In genomic region chr20:39433461-39433860, GRCh38 we compare ENCODE assay signal across 17 cellular contexts.
A peak's percentile ranks its signal among the peaks of the same experiment; 100 is the strongest.
DNase-seq lines count a peak whose midpoint lies in the region; ATAC-seq and TF ChIP-seq lines count a peak whose summit lies in the region.
"Had no signal": no experiment of that assay in that cellular context is flagged by ENCODE, and none has a peak within 500 bp of the region (broad histone marks: within the 10 kb centered on the region; RNA-seq: fewer than 3 reads in every experiment).

No MANE protein-coding gene starts in this region.

- H3K27me3 ChIP-seq in RWPE2 (ENCODE audit: insufficient read depth, poor library complexity, severe bottlenecking), result peaks cover 3% of the 10 kb centered on the region
- H3K27me3 ChIP-seq in hepatocyte, result no peaks in the 10 kb centered on the region

- peak; percentile 35; the same call in 1 of the 3 replicates for ATAC-seq in RWPE2 (ENCODE audit: low read depth)
- ATAC-seq: A549 had no signal

- no peak overlapping the region for H3K27ac Mint-ChIP-seq in immature natural killer cell
- H3K27ac Mint-ChIP-seq: CD4-positive, alpha-beta memory T cell; HFFc6 had no signal

- WGBS in hepatocyte (ENCODE audit: low lambda C conversion rate, missing lambda C conversion rate), result 54% methylated on average over 1 of the region's 1 CpG

- H3K36me3 Mint-ChIP-seq in immature natural killer cell, result peaks cover 0 to 4% (median 0%) of the 10 kb centered on the region in 3 donors
- H3K36me3 Mint-ChIP-seq: CD4-positive, alpha-beta memory T cell had no signal

- H3K9me2 ChIP-seq in hepatocyte (replicated peaks; ENCODE audit: insufficient read depth), result no peaks in the 10 kb centered on the region

- H2AFZ ChIP-seq in hepatocyte, result no peak overlapping the region

- no peaks in the 10 kb centered on the region for H3K79me2 ChIP-seq in hepatocyte

- no peak for TF ChIP-seq CTCF in RWPE2 (IDR thresholded peaks at IDR 0.05; ENCODE audit: poor library complexity, severe bottlenecking)
- no peak for TF ChIP-seq CTCF in hepatocyte (IDR thresholded peaks at IDR 0.05; ENCODE audit: poor library complexity)

- H3K36me3 ChIP-seq in RWPE2 (ENCODE audit: low read depth) (no peaks in the 10 kb centered on the region), hepatocyte (replicated peaks; ENCODE audit: insufficient read depth, low read depth) (no peaks in the 10 kb centered on the region)
- H3K36me3 ChIP-seq: HAP-1 had no signal

- no peaks in the 10 kb centered on the region for H3K4me1 Mint-ChIP-seq in immature natural killer cell
- H3K4me1 Mint-ChIP-seq: CD4-positive, alpha-beta memory T cell had no signal

- H3K4me3 ChIP-seq in RWPE2 (ENCODE audit: severe bottlenecking) (no peak overlapping the region), hepatocyte (no peak overlapping the region)
- H3K4me3 ChIP-seq: A549, HAP-1 had no signal

- H3K27me3 Mint-ChIP-seq in immature natural killer cell (ENCODE audit: low read depth in 3 of 3), result no peaks in the 10 kb centered on the region

- H3K9me3 ChIP-seq in RWPE2 (ENCODE audit: severe bottlenecking) (no peaks in the 10 kb centered on the region), hepatocyte (ENCODE audit: low read depth) (no peaks in the 10 kb centered on the region)
- H3K9me3 ChIP-seq: A549, HAP-1 had no signal

- DNase-seq in RWPE2 (ENCODE audit: low spot score) (no peak), epithelial cell of prostate (ENCODE audit: low read depth, low spot score) (peak; percentile 16), hepatocyte (ENCODE audit: low spot score) (peak; percentile 7), midbrain (lab: John Stamatoyannopoulos, UW) (no peak), GF-D8 (lab: John Stamatoyannopoulos, UW) (no peak), immature natural killer cell (no peak)
- DNase-seq: 8988T; C1 segment of cervical spinal cord; Calu3; CD4-positive, alpha-beta memory T cell; COR-L47; DMS53; DMS79 treated with DMSO at 0.1 percent for 48 hours; GOT3; HFFc6 had no signal

- peaks cover 2 to 9% (median 4%) of the 10 kb centered on the region in 6 donors for H3K9me3 Mint-ChIP-seq in immature natural killer cell

- H4K20me1 ChIP-seq in hepatocyte (ENCODE audit: insufficient read depth, poor library complexity, severe bottlenecking), result no peaks in the 10 kb centered on the region

- H3K4me3 Mint-ChIP-seq in immature natural killer cell, result no peak overlapping the region
- H3K4me3 Mint-ChIP-seq: CD4-positive, alpha-beta memory T cell; HFFc6 had no signal

- H3K4me2 ChIP-seq in hepatocyte, result no peak overlapping the region
- H3K4me2 ChIP-seq: A549 had no signal

- H3K4me1 ChIP-seq in RWPE2 (ENCODE audit: insufficient read depth, poor library complexity, severe bottlenecking) (peaks cover 6% of the 10 kb centered on the region), hepatocyte (ENCODE audit: insufficient read depth) (peaks cover 4% of the 10 kb centered on the region)
- H3K4me1 ChIP-seq: A549, HAP-1 had no signal

- H3K27ac ChIP-seq in RWPE2 (ENCODE audit: poor library complexity, severe bottlenecking) (no peak overlapping the region), epithelial cell of prostate (no peak overlapping the region), hepatocyte (no peak overlapping the region)
- H3K27ac ChIP-seq: A549 had no signal

Comparison
In these comparisons a context has a peak if more than half of its experiments do, and no peak if none do; other contexts are left out.
1. DNase-seq: peak in epithelial cell of prostate (single experiment) and hepatocyte (single experiment); none in RWPE2 (single experiment), midbrain (single experiment), GF-D8 (single experiment) and immature natural killer cell (0 of 3).